Comparison of ENCODE assay signal across 8 cellular contexts in the genomic region with DNA sequence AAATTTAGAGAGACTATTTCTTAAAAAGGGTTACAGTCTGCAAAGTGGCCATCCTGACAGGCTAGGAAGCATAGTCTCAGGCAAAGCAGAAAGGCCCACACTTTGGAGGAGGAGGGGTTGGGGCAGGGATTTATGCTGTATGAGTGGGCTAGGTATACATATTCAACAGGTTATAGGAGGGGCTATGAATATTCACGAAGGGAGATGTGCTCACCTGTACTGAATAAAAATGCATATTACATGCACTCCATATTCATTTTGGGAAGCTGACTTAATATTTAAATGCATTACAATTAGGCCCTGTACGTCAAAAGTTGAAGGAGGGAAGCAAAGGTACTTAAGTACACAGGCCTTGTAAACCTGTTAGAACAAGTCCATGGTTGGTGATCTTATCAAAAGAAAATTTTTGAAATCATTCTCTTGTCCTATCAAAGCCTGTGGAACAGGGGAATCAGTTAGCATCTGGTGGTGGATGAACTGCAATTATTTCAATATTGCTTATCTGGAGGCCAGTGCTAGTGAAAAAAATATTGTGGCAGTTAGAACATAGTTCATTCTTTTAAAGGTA. TPM values are rescaled to one million over a fixed set of nuclear protein-coding genes. Genes with fewer than 3 reads are reported as not detected.
DNase-seq lines count a peak whose midpoint lies in the region; FAIRE-seq and TF ChIP-seq lines count a peak whose summit lies in the region.
"Had no signal": no experiment of that assay in that cellular context is flagged by ENCODE, and none has a peak within 500 bp of the region (broad histone marks: within the 10 kb centered on the region; RNA-seq: fewer than 3 reads in every experiment).

No MANE protein-coding gene starts in this region.

- H2AK5ac ChIP-seq in mesenchymal stem cell (ENCODE audit: low read length, severe bottlenecking), result no peak overlapping the region

- POLR2A ChIA-PET in activated CD4-positive, alpha-beta memory T cell treated with anti-CD3 and anti-CD28 coated beads, Interleukin-2, amount 10 ng/mL, durations not matched to agents 7 days and 5 days (lab: Charles Lee), result no interaction called here

- FAIRE-seq in D721Med (lab: Jason Lieb, UNC), result no peak

- peaks cover 15% of the 10 kb centered on the region for H3K36me3 Mint-ChIP-seq in activated CD4-positive, alpha-beta memory T cell treated with anti-CD3 and anti-CD28 coated beads, Interleukin-2, amount 10 ng/mL, durations not matched to agents 7 days and 5 days (ENCODE audit: low read depth)

- no peak overlapping the region for H4K91ac ChIP-seq in mesenchymal stem cell (ENCODE audit: low read length)

- no peak overlapping the region for H3K4me2 ChIP-seq in mesenchymal stem cell (ENCODE audit: low read length, poor library complexity, severe bottlenecking)

- H3K4me1 Mint-ChIP-seq in activated CD4-positive, alpha-beta memory T cell treated with anti-CD3 and anti-CD28 coated beads, Interleukin-2, amount 10 ng/mL, durations not matched to agents 7 days and 5 days, result peaks cover 39% of the 10 kb centered on the region

- peaks cover 19% of the 10 kb centered on the region; the same call in 1 of the 2 replicates for H3K4me1 ChIP-seq in HUES48 (ENCODE audit: control insufficient read depth, insufficient read depth, low read length)
- peaks cover 2% of the 10 kb centered on the region for H3K4me1 ChIP-seq in mesenchymal stem cell (ENCODE audit: control insufficient read depth, insufficient read depth, low read depth, low read length)

- no peak overlapping the region for H3K4ac ChIP-seq in mesenchymal stem cell (ENCODE audit: low read depth in 1 of 2, low read length in 2 of 2)

- no peak overlapping the region for H3K27ac ChIP-seq in HUES48 (ENCODE audit: low read depth, low read length)
- no peak overlapping the region for H3K27ac ChIP-seq in mesenchymal stem cell (ENCODE audit: low read length, poor library complexity, severe bottlenecking)
- H3K27ac ChIP-seq: prostate gland had no signal

- H2BK5ac ChIP-seq in mesenchymal stem cell (ENCODE audit: low read depth, low read length, poor library complexity, severe bottlenecking), result no peak overlapping the region

- H3K4me3 ChIP-seq in HUES48 (ENCODE audit: low read depth, low read length), result 0 out of 2 replicates have a peak overlapping the region, but pooled peaks have one; percentile 85
- H3K4me3 ChIP-seq in mesenchymal stem cell (ENCODE audit: insufficient read depth in 1 of 2, low read depth in 1 of 2, low read length in 2 of 2), result no peak overlapping the region
- H3K4me3 ChIP-seq: prostate gland had no signal

- H2BK120ac ChIP-seq in mesenchymal stem cell (ENCODE audit: low read depth, low read length), result no peak overlapping the region

- H3K27ac Mint-ChIP-seq in activated CD4-positive, alpha-beta memory T cell treated with anti-CD3 and anti-CD28 coated beads, Interleukin-2, amount 10 ng/mL, durations not matched to agents 7 days and 5 days, result no peak overlapping the region

- no peak overlapping the region for H3K14ac ChIP-seq in mesenchymal stem cell (ENCODE audit: low read length in 2 of 2)

- 87% methylated on average over 1 of the region's 2 CpGs for WGBS in mesenchymal stem cell

- no peaks in the 10 kb centered on the region for H3K27me3 Mint-ChIP-seq in activated CD4-positive, alpha-beta memory T cell treated with anti-CD3 and anti-CD28 coated beads, Interleukin-2, amount 10 ng/mL, durations not matched to agents 7 days and 5 days

- H3K9ac ChIP-seq in HUES48 (ENCODE audit: low read depth, low read length) (no peak overlapping the region), mesenchymal stem cell (ENCODE audit: low read length) (peak overlapping the region; percentile 99)

- no peak overlapping the region for H2BK15ac ChIP-seq in mesenchymal stem cell (ENCODE audit: low read depth, poor library complexity, severe bottlenecking)

- TF ChIP-seq CTCF in D721Med (IDR thresholded peaks at IDR 0.05; ENCODE audit: insufficient read depth, missing control alignments), result no peak

- no peak overlapping the region for H2AFZ ChIP-seq in mesenchymal stem cell (ENCODE audit: low read depth, low read length)

- CTCF ChIA-PET in activated CD4-positive, alpha-beta memory T cell treated with anti-CD3 and anti-CD28 coated beads, Interleukin-2, amount 10 ng/mL, durations not matched to agents 7 days and 5 days (lab: Charles Lee), result interaction anchor here (3.0 kb wide), 1 partner anchor 188 kb away, joined by 16 read pairs; no protein-coding TSS in a partner anchor

- no peaks in the 10 kb centered on the region for H3K9me3 Mint-ChIP-seq in activated CD4-positive, alpha-beta memory T cell treated with anti-CD3 and anti-CD28 coated beads, Interleukin-2, amount 10 ng/mL, durations not matched to agents 7 days and 5 days

- H3K4me3 Mint-ChIP-seq in activated CD4-positive, alpha-beta memory T cell treated with anti-CD3 and anti-CD28 coated beads, Interleukin-2, amount 10 ng/mL, durations not matched to agents 7 days and 5 days, result peak overlapping the region; percentile 98

- H3K23ac ChIP-seq in mesenchymal stem cell (ENCODE audit: low read length in 2 of 2), result no peak overlapping the region

- H4K8ac ChIP-seq in mesenchymal stem cell (ENCODE audit: low read length), result no peak overlapping the region

- H3K18ac ChIP-seq in mesenchymal stem cell (ENCODE audit: low read depth in 1 of 2, low read length in 2 of 2), result no peak overlapping the region

- H3K36me3 ChIP-seq in HUES48 (ENCODE audit: control insufficient read depth, insufficient read depth, low read length), result peaks cover 14% of the 10 kb centered on the region
- peaks cover under 1 to 10% of the 10 kb centered on the region in 2 experiments for H3K36me3 ChIP-seq in mesenchymal stem cell (ENCODE audit: control insufficient read depth in 1 of 2, insufficient read depth in 2 of 2, low read depth in 1 of 2, low read length in 2 of 2)
- H3K36me3 ChIP-seq: prostate gland had no signal

- DNase-seq in DMS 273 treated with DMSO at 0.1 percent for 48 hours (lab: John Stamatoyannopoulos, UW) (peak; percentile 16), mesenchymal stem cell (no peak), D721Med (ENCODE audit: insufficient read length, low spot score) (no peak), NCI-H748 treated with DMSO at 0.1 percent for 48 hours (lab: John Stamatoyannopoulos, UW) (no peak), HCEC 1CT (no peak)
- DNase-seq in activated CD4-positive, alpha-beta memory T cell treated with anti-CD3 and anti-CD28 coated beads, Interleukin-2, amount 10 ng/mL, durations not matched to agents 7 days and 5 days, result no peak

- H3K27me3 ChIP-seq in HUES48 (ENCODE audit: control insufficient read depth, insufficient read depth, low read length) (no peaks in the 10 kb centered on the region), mesenchymal stem cell (ENCODE audit: control insufficient read depth in 1 of 2, insufficient read depth in 1 of 2, low read length in 2 of 2) (no peaks in the 10 kb centered on the region)

- no peak overlapping the region for H2BK12ac ChIP-seq in mesenchymal stem cell (ENCODE audit: low read length in 2 of 2)

- peaks cover 26% of the 10 kb centered on the region for H3K79me1 ChIP-seq in mesenchymal stem cell (replicated peaks; ENCODE audit: low read length, poor library complexity, severe bottlenecking)

- H3K9me3 ChIP-seq in HUES48 (ENCODE audit: control insufficient read depth, insufficient read depth, low read length) (no peaks in the 10 kb centered on the region), mesenchymal stem cell (ENCODE audit: control insufficient read depth, low read length) (no peaks in the 10 kb centered on the region)
- H3K9me3 ChIP-seq: prostate gland had no signal

RNA-seq across cellular contexts. Expression of a gene that starts 1.6 kb away (rescaled TPM):
- total RNA-seq in activated CD4-positive, alpha-beta memory T cell treated with anti-CD3 and anti-CD28 coated beads, Interleukin-2, amount 10 ng/mL, durations not matched to agents 7 days and 5 days, result 10 to 100 TPM; 18.8 to 22.0 TPM
- polyA plus RNA-seq in mesenchymal stem cell (2013, experiment 1 of 2), result 4.2 TPM
- polyA plus RNA-seq in mesenchymal stem cell (2013, experiment 2 of 2), result 3.9 TPM

RNA-seq across cellular contexts. Expression of a gene that starts 2.2 kb away (rescaled TPM):
- 10 to 100 TPM; 48.0 to 48.9 TPM for total RNA-seq in activated CD4-positive, alpha-beta memory T cell treated with anti-CD3 and anti-CD28 coated beads, Interleukin-2, amount 10 ng/mL, durations not matched to agents 7 days and 5 days
- 26.3 TPM for polyA plus RNA-seq in mesenchymal stem cell (2013, experiment 1 of 2)
- polyA plus RNA-seq in mesenchymal stem cell (2013, experiment 2 of 2), result 26.8 TPM

RNA-seq across cellular contexts. Expression of a gene that starts 33.9 kb away (rescaled TPM):
- 100 to 1,000 TPM; 145 to 152 TPM for total RNA-seq in activated CD4-positive, alpha-beta memory T cell treated with anti-CD3 and anti-CD28 coated beads, Interleukin-2, amount 10 ng/mL, durations not matched to agents 7 days and 5 days
- 94.4 TPM for polyA plus RNA-seq in mesenchymal stem cell (2013, experiment 1 of 2)
- polyA plus RNA-seq in mesenchymal stem cell (2013, experiment 2 of 2), result 96.6 TPM
